In genomic region chr2:49611796-49612195, GRCh38 we compare ENCODE assay signal across 6 cellular contexts.
DNase-seq lines count a peak whose midpoint lies in the region; ATAC-seq, FAIRE-seq and TF ChIP-seq lines count a peak whose summit lies in the region.
"Not testable (repeated sequence)": the region's sequence is repeated elsewhere in the genome, so short reads cannot be mapped to it uniquely, and the experiment has no call there.

No MANE protein-coding gene starts in this region.

- not testable (repeated sequence) for H3K4me2 ChIP-seq in GM12878 (ENCODE audit: control insufficient read depth, insufficient read depth); HepG2 (ENCODE audit: low read depth, low read length)

- in situ Hi-C loops in GM12878 (cut with MboI) (loop anchor here (10.0 kb wide), 1 partner anchor 533 kb away; no protein-coding TSS in a partner anchor), HepG2 (cut with HindIII; ENCODE audit: extremely low pct_ligation_motif_present, low pct_unique_long_range_greater_than_20kb) (loop anchor here (10.0 to 25.0 kb wide), 2 partner anchors 533 to 801 kb away; no protein-coding TSS in a partner anchor)

- WGBS in GM12878 (ENCODE audit: insufficient coverage, insufficient replicate concordance, low lambda C conversion rate, missing lambda C conversion rate), result 35% methylated on average over 5 of the region's 5 CpGs
- WGBS in HepG2 (ENCODE audit: low lambda C conversion rate), result 17% methylated on average over 5 of the region's 5 CpGs

- H3K27ac ChIP-seq in GM12878 (ENCODE audit: control insufficient read depth, insufficient read depth); HepG2 (ENCODE audit: extremely low read length, insufficient read depth, low read length): not testable (repeated sequence)

- H3K27ac Mint-ChIP-seq in Caco-2 (ENCODE audit: unreplicated experiment), result not testable (repeated sequence)

- CTCF ChIA-PET in Caco-2 (lab: Charles Lee); GM12878 (lab: Yijun Ruan, JAX); HepG2 (lab: Yijun Ruan, JAX; ENCODE audit: low intra/inter-chr PET ratio, low total read pairs): not testable (repeated sequence)

- SMC1A ChIA-PET in GM12878 (lab: Charles Lee; ENCODE audit: uncharacterized antibody, unreplicated experiment), result not testable (repeated sequence)

- RAD21 ChIA-PET in GM12878 (lab: Charles Lee; ENCODE audit: unreplicated experiment), result not testable (repeated sequence)

- not testable (repeated sequence) for H3K4me1 Mint-ChIP-seq in Caco-2 (ENCODE audit: low read depth, unreplicated experiment)

- H3K9me3 ChIP-seq in BE2C; Caco-2; GM12878 (replicated peaks; ENCODE audit: control insufficient read depth, insufficient read depth, low read length); HepG2 (ENCODE audit: low read length): not testable (repeated sequence)

- H3K4me3 ChIP-seq in BE2C (ENCODE audit: low read depth, low read length); Caco-2 (ENCODE audit: low read depth, low read length); NB4 (ENCODE audit: low read depth, low read length); GM12878; HepG2 (replicated peaks in 1 of 3; ENCODE audit: insufficient read depth in 1 of 3, low read depth in 2 of 3, low read length in 3 of 3): not testable (repeated sequence)

- not testable (repeated sequence) for BruUV-seq in Caco-2 (replicated peaks; lab: Mats Ljungman, UMichigan); GM12878 (replicated peaks; lab: Mats Ljungman, UMichigan); HepG2 (replicated peaks; lab: Mats Ljungman, UMichigan)

- H4K20me1 ChIP-seq in GM12878 (ENCODE audit: control insufficient read depth, insufficient read depth); HepG2 (ENCODE audit: insufficient read depth, low read length): not testable (repeated sequence)

- H3K4me1 ChIP-seq in BE2C; Caco-2; GM12878 (ENCODE audit: control insufficient read depth, insufficient read depth, low read length); HepG2 (ENCODE audit: insufficient read depth, low read length): not testable (repeated sequence)

- TF ChIP-seq EP300 in GM12878 (IDR thresholded peaks at IDR 0.05; ENCODE audit: borderline replicate concordance in 1 of 2, control insufficient read depth in 1 of 2, low read depth in 2 of 2, low read length in 2 of 2); HepG2 (IDR thresholded peaks at IDR 0.05; ENCODE audit: low read depth in 2 of 2, low read length in 2 of 2); HepG2 (CRISPR knock-in tag; IDR thresholded peaks at IDR 0.05; ENCODE audit: borderline replicate concordance): not testable (repeated sequence)

- POLR2A ChIA-PET in Caco-2 (lab: Charles Lee); GM12878 (lab: Charles Lee); HepG2 (lab: Yijun Ruan, JAX): not testable (repeated sequence)

- DNase-seq in BE2C, result peak; percentile 17
- peak; percentile 25 to 46 for DNase-seq in Caco-2
- DNase-seq in NB4 (ENCODE audit: low read depth), result peak; percentile 4
- DNase-seq in SK-N-DZ (ENCODE audit: low spot score), result peak; percentile 44
- not testable (repeated sequence) for DNase-seq in GM12878 (ENCODE audit: low read depth, low spot score)
- peak; percentile 14 for DNase-seq in HepG2 (ENCODE audit: low spot score)

- not testable (repeated sequence) for H3K4me3 Mint-ChIP-seq in Caco-2 (ENCODE audit: unreplicated experiment)

- H2AFZ ChIP-seq in GM12878 (ENCODE audit: control insufficient read depth, low read depth, low read length); HepG2 (ENCODE audit: low read length): not testable (repeated sequence)

- TF ChIP-seq RAD21 in GM12878 (IDR thresholded peaks at IDR 0.05; ENCODE audit: insufficient read depth, low read depth, low read length); HepG2 (CRISPR knock-in tag; IDR thresholded peaks at IDR 0.05): not testable (repeated sequence)

- not testable (repeated sequence) for H3K27me3 ChIP-seq in BE2C; Caco-2 (replicated peaks; ENCODE audit: control insufficient read depth, insufficient read depth, low read length); GM12878 (replicated peaks in 1 of 2; ENCODE audit: control insufficient read depth in 2 of 2, insufficient read depth in 2 of 2, low read length in 1 of 2); HepG2 (ENCODE audit: control insufficient read depth in 1 of 2, insufficient read depth in 2 of 2, low read length in 2 of 2)

- ATAC-seq in GM12878, HepG2: not testable (repeated sequence)

- H3K36me3 Mint-ChIP-seq in Caco-2 (ENCODE audit: insufficient read depth, unreplicated experiment), result not testable (repeated sequence)

- not testable (repeated sequence) for H3K27me3 Mint-ChIP-seq in Caco-2 (ENCODE audit: insufficient read depth, unreplicated experiment)

- intact Hi-C loops in Caco-2 (cut with micrococcal nuclease; ENCODE audit: unreplicated experiment); GM12878 (cut with micrococcal nuclease; ENCODE audit: unreplicated experiment); HepG2 (cut with micrococcal nuclease; ENCODE audit: unreplicated experiment): not testable (repeated sequence)

- H3K36me3 ChIP-seq in BE2C; Caco-2 (ENCODE audit: control insufficient read depth, insufficient read depth, low read length); GM12878 (ENCODE audit: control insufficient read depth in 2 of 2, insufficient read depth in 2 of 2, low read length in 1 of 2); HepG2 (replicated peaks in 1 of 2; ENCODE audit: control insufficient read depth in 1 of 2, insufficient read depth in 2 of 2, low read length in 2 of 2): not testable (repeated sequence)

- not testable (repeated sequence) for H3K79me2 ChIP-seq in GM12878 (ENCODE audit: control insufficient read depth, insufficient read depth, low read length); HepG2 (ENCODE audit: insufficient read depth, low read length)

- not testable (repeated sequence) for TF ChIP-seq POLR2A in NB4 (IDR thresholded peaks at IDR 0.05; ENCODE audit: extremely low read depth, insufficient read length); GM12878 (IDR thresholded peaks at IDR 0.05; ENCODE audit: low read depth, low read length); HepG2 (IDR thresholded peaks at IDR 0.05; ENCODE audit: insufficient read depth in 1 of 2, low read depth in 2 of 2, low read length in 2 of 2)

- H3K9ac ChIP-seq in GM12878 (ENCODE audit: control insufficient read depth, insufficient read depth, low read length); HepG2 (ENCODE audit: insufficient read depth, low read depth, low read length): not testable (repeated sequence)

- TF ChIP-seq CTCF in BE2C (IDR thresholded peaks at IDR 0.05; ENCODE audit: low read depth, low read length); Caco-2 (IDR thresholded peaks at IDR 0.05; ENCODE audit: insufficient read depth in 1 of 2, low read depth in 1 of 2, low read length in 1 of 2, severe bottlenecking in 1 of 2, unreplicated experiment in 1 of 2); NB4 (IDR thresholded peaks at IDR 0.05; ENCODE audit: low read depth, low read length); GM12878 (IDR thresholded peaks at IDR 0.05 in 2 of 3, conservative IDR thresholded peaks at IDR 0.05 in 1 of 3; ENCODE audit: control insufficient read depth in 2 of 3, extremely low read depth in 1 of 3, insufficient read depth in 1 of 3, low read depth in 3 of 3, low read length in 3 of 3); HepG2 (CRISPR knock-in tag; IDR thresholded peaks at IDR 0.05): not testable (repeated sequence)

- not testable (repeated sequence) for FAIRE-seq in GM12878 (lab: Jason Lieb, UNC); HepG2 (lab: Jason Lieb, UNC)

- peaks cover 22% of the 10 kb centered on the region for H3K9me3 Mint-ChIP-seq in Caco-2 (ENCODE audit: unreplicated experiment)

TF ChIP-seq in GM12878, 131 proteins besides CTCF, POLR2A, EP300 and RAD21:
- TF ChIP-seq NR2C1 (IDR thresholded peaks at IDR 0.05), result 0 out of 2 replicates have a peak, but pooled peaks have one; percentile 9

TF ChIP-seq in HepG2, 621 proteins besides CTCF, POLR2A, EP300 and RAD21:
- peak; percentile 69 for TF ChIP-seq SOX13 (IDR thresholded peaks at IDR 0.05)
- peak in 1 of 2 experiments; percentile 74; a peak in 2 of 4 replicates for TF ChIP-seq SOX13 (CRISPR knock-in tag; conservative IDR thresholded peaks at IDR 0.05 in 1 of 2, IDR thresholded peaks at IDR 0.05 in 1 of 2)
- peak; percentile 44; the same call in 1 of the 2 replicates for TF ChIP-seq TCF7 (IDR thresholded peaks at IDR 0.05; ENCODE audit: low read depth)
- TF ChIP-seq SOX5 (CRISPR knock-in tag; IDR thresholded peaks at IDR 0.05; ENCODE audit: borderline replicate concordance), result peak; percentile 34; the same call in 1 of the 2 replicates
- 0 out of 2 replicates have a peak, but pooled peaks have one; percentile 31 for TF ChIP-seq GATA4 (IDR thresholded peaks at IDR 0.05; ENCODE audit: borderline replicate concordance, low read depth)
- not testable (repeated sequence) for TF ChIP-seq SOX6 (IDR thresholded peaks at IDR 0.05)
- peak; percentile 55; the same call in 1 of the 2 replicates for TF ChIP-seq SOX6 (CRISPR knock-in tag; IDR thresholded peaks at IDR 0.05)
